ENCODE assay signal across 24 cellular contexts in genomic region chr15:77975332-77976119, GRCh38.
A peak's percentile ranks its signal among the peaks of the same experiment; 100 is the strongest.
DNase-seq lines count a peak whose midpoint lies in the region; ATAC-seq and TF ChIP-seq lines count a peak whose summit lies in the region.
"Had no signal": no experiment of that assay in that cellular context is flagged by ENCODE, and none has a peak within 500 bp of the region (broad histone marks: within the 10 kb centered on the region; RNA-seq: fewer than 3 reads in every experiment).

No MANE protein-coding gene starts in this region.

- DNase-seq in RWPE1 (ENCODE audit: low spot score) = no peak
- no peak for DNase-seq in heart right ventricle
- DNase-seq in ovary = peak in 3 of 5 donors; percentile 18 to 44 (median 26)
- no peak for DNase-seq in foreskin melanocyte
- DNase-seq in SHP77 treated with DMSO at 0.1 percent for 48 hours (lab: John Stamatoyannopoulos, UW) = no peak
- no peak for DNase-seq in KG1 (lab: John Stamatoyannopoulos, UW)
- DNase-seq: activated CD4-positive, alpha-beta T cell treated with anti-CD3 and anti-CD28 coated beads for 36 hours; amygdala; CD4-positive, alpha-beta memory T cell; central memory CD4-positive, alpha-beta T cell; DMS79; effector CD8-positive, alpha-beta T cell; glutamatergic neuron; KBM-7; MV-4-11; NCI-H2029 treated with DMSO at 0.1 percent for 48 hours; NCI-H510A; stomach had no signal

- intact Hi-C loops in heart right ventricle (cut with DNase I) (loop anchor here in 4 of 10 donors (2.0 to 10.0 kb wide), 2 partner anchors 17 to 799 kb away; no protein-coding TSS in a partner anchor), ovary (cut with DNase I) (no loop called here)

- H3K36me3 ChIP-seq in BLaER1 (no peaks in the 10 kb centered on the region), heart right ventricle (no peaks in the 10 kb centered on the region), ovary (no peaks in the 10 kb centered on the region)
- H3K36me3 ChIP-seq: pancreas, stomach, vagina had no signal

- POLR2A ChIA-PET in RWPE1 (lab: Yijun Ruan, JAX; ENCODE audit: low non-redundant PET) = no interaction called here

- no peaks in the 10 kb centered on the region for H3K27me3 ChIP-seq in BLaER1
- no peaks in the 10 kb centered on the region for H3K27me3 ChIP-seq in heart right ventricle
- no peaks in the 10 kb centered on the region for H3K27me3 ChIP-seq in ovary
- H3K27me3 ChIP-seq: pancreas, stomach, vagina had no signal

- WGBS in heart right ventricle, 2 donors = 56 to 63% methylated on average over 26 of the region's 26 CpGs
- WGBS in ovary, 3 donors = 77 to 88% (median 87%) methylated on average over 23 to 26 of the region's 26 CpGs

- TF ChIP-seq EP300 in ovary (IDR thresholded peaks at IDR 0.05) = no peak

- no peaks in the 10 kb centered on the region for H4K20me1 ChIP-seq in BLaER1

- CTCF ChIA-PET in RWPE1 (lab: Yijun Ruan, JAX) = no interaction called here

- H3K9me3 ChIP-seq in BLaER1 (no peaks in the 10 kb centered on the region), heart right ventricle (no peaks in the 10 kb centered on the region), ovary (no peaks in the 10 kb centered on the region)
- H3K9me3 ChIP-seq: pancreas, stomach, vagina had no signal

- H3K27ac ChIP-seq in BLaER1 (0 out of 2 replicates have a peak overlapping the region, but pooled peaks have one; percentile 6), RWPE1 (peak overlapping the region; percentile 78; the same call in 1 of the 2 replicates), heart right ventricle (peak overlapping the region in 5 of 10 donors; percentile 10 to 72 (median 66)), ovary (no peak overlapping the region)
- H3K27ac ChIP-seq: pancreas, vagina had no signal

- H3K4me1 ChIP-seq in BLaER1 = peaks cover 28% of the 10 kb centered on the region
- H3K4me1 ChIP-seq in heart right ventricle = peaks cover 8 to 24% (median 21%) of the 10 kb centered on the region in 9 donors
- H3K4me1 ChIP-seq in ovary (ENCODE audit: insufficient read depth) = peaks cover 9% of the 10 kb centered on the region
- H3K4me1 ChIP-seq: pancreas had no signal

- peak overlapping the region; percentile 28 for H3K4me2 ChIP-seq in BLaER1

- H3K4me3 ChIP-seq in BLaER1 = no peak overlapping the region
- H3K4me3 ChIP-seq in heart right ventricle = no peak overlapping the region
- no peak overlapping the region for H3K4me3 ChIP-seq in ovary
- H3K4me3 ChIP-seq: pancreas, stomach, vagina had no signal

- TF ChIP-seq POLR2A in ovary (IDR thresholded peaks at IDR 0.05) = no peak

- TF ChIP-seq CTCF in RWPE1 (conservative IDR thresholded peaks at IDR 0.05; ENCODE audit: low read depth) (no peak), heart right ventricle (IDR thresholded peaks at IDR 0.05) (no peak), ovary (IDR thresholded peaks at IDR 0.05) (no peak)

- no peak overlapping the region for H3K9ac ChIP-seq in BLaER1

- ATAC-seq in heart right ventricle = peak; percentile 8 to 67 (median 47)
- ATAC-seq in HG03039 (IDR thresholded peaks at IDR 0.05; ENCODE audit: unreplicated experiment) = no peak
- ATAC-seq: activated CD4-positive, alpha-beta T cell treated with anti-CD3 and anti-CD28 coated beads for 36 hours; esophagus mucosa; naive thymus-derived CD8-positive, alpha-beta T cell had no signal

Comparison
In these comparisons a context has a peak if more than half of its experiments do, and no peak if none do; other contexts are left out.
1. H3K27ac ChIP-seq: peak in BLaER1 (single experiment) and RWPE1 (single experiment); none in ovary (0 of 2).
2. DNase-seq: peak in ovary (3 of 5); none in RWPE1 (single experiment), heart right ventricle (0 of 2), foreskin melanocyte (single experiment), SHP77 treated with DMSO at 0.1 percent for 48 hours (single experiment) and KG1 (single experiment).